Comparison of ENCODE assay signal across 17 cellular contexts in genomic region chr16:72845322-72846020, GRCh38.
DNase-seq lines count a peak whose midpoint lies in the region; ATAC-seq and TF ChIP-seq lines count a peak whose summit lies in the region.
"Had no signal": no experiment of that assay in that cellular context is flagged by ENCODE, and none has a peak within 500 bp of the region (broad histone marks: within the 10 kb centered on the region; RNA-seq: fewer than 3 reads in every experiment).

No MANE protein-coding gene starts in this region.

- H3K36me3 ChIP-seq in ascending aorta = no peaks in the 10 kb centered on the region
- H3K36me3 ChIP-seq: BE2C, MG63 had no signal

- H3K27me3 Mint-ChIP-seq in natural killer cell treated with Interleukin-12 subunit alpha and Interleukin-12 subunit beta and Interleukin-15 and Interleukin-18, amount 100 ng/mL, for 72 hours = peaks cover 9 to 19% of the 10 kb centered on the region in 2 donors
- H3K27me3 Mint-ChIP-seq in natural killer cell (ENCODE audit: low read depth in 2 of 2) = peaks cover 10 to 21% of the 10 kb centered on the region in 2 donors
- no peaks in the 10 kb centered on the region for H3K27me3 Mint-ChIP-seq in osteocyte (ENCODE audit: unreplicated experiment)

- no peaks in the 10 kb centered on the region for H3K27me3 ChIP-seq in ascending aorta
- H3K27me3 ChIP-seq: BE2C, MG63 had no signal

- no peak overlapping the region for H3K4me3 ChIP-seq in ascending aorta
- H3K4me3 ChIP-seq: MG63 had no signal

- intact Hi-C loops in natural killer cell (cut with micrococcal nuclease) (no loop called here), ascending aorta (cut with DNase I) (loop anchor here (2.0 to 10.0 kb wide), 3 partner anchors 61 to 247 kb away; no protein-coding TSS in a partner anchor)

- H3K9me3 ChIP-seq in ascending aorta = no peaks in the 10 kb centered on the region
- H3K9me3 ChIP-seq: BE2C, MG63 had no signal

- H3K4me1 Mint-ChIP-seq in natural killer cell treated with Interleukin-12 subunit alpha and Interleukin-12 subunit beta and Interleukin-15 and Interleukin-18, amount 100 ng/mL, for 72 hours (ENCODE audit: low read depth in 2 of 2) = peaks cover 29% of the 10 kb centered on the region in 2 donors
- peaks cover 30 to 41% of the 10 kb centered on the region in 2 donors for H3K4me1 Mint-ChIP-seq in natural killer cell
- H3K4me1 Mint-ChIP-seq in osteocyte (ENCODE audit: unreplicated experiment) = peaks cover 82% of the 10 kb centered on the region

- DNase-seq in natural killer cell treated with Interleukin-12 subunit alpha and Interleukin-12 subunit beta and Interleukin-15 and Interleukin-18, amount 100 ng/mL, for 72 hours (ENCODE audit: low spot score) = no peak
- no peak for DNase-seq in natural killer cell
- no peak for DNase-seq in ascending aorta (ENCODE audit: low spot score in 2 of 2)
- DNase-seq in osteocyte (ENCODE audit: extremely low spot score, unreplicated experiment) = no peak
- no peak for DNase-seq in Ammon's horn (ENCODE audit: low spot score)
- DNase-seq in SIG-M5 (lab: John Stamatoyannopoulos, UW) = no peak
- DNase-seq in mucosa of gallbladder (ENCODE audit: low spot score) = no peak
- DNase-seq: ACHN, BE2C, DMS 273 treated with DMSO at 0.1 percent for 48 hours, GOT3, KG1, MG63, NCI-H1105, NCI-H1694 treated with DMSO at 0.1 percent for 48 hours, NCI-H82, SHP77 treated with DMSO at 0.1 percent for 48 hours had no signal

- H3K4me3 Mint-ChIP-seq in natural killer cell treated with Interleukin-12 subunit alpha and Interleukin-12 subunit beta and Interleukin-15 and Interleukin-18, amount 100 ng/mL, for 72 hours = peak overlapping the region; percentile 27
- H3K4me3 Mint-ChIP-seq in natural killer cell (no peak overlapping the region), osteocyte (ENCODE audit: unreplicated experiment) (no peak overlapping the region)

- peak overlapping the region; percentile 96 to 98 for H3K27ac ChIP-seq in ascending aorta

- H3K4me1 ChIP-seq in ascending aorta = peaks cover 28 to 61% of the 10 kb centered on the region in 2 donors

- H3K9me3 Mint-ChIP-seq in natural killer cell treated with Interleukin-12 subunit alpha and Interleukin-12 subunit beta and Interleukin-15 and Interleukin-18, amount 100 ng/mL, for 72 hours = no peaks in the 10 kb centered on the region
- no peaks in the 10 kb centered on the region for H3K9me3 Mint-ChIP-seq in natural killer cell
- H3K9me3 Mint-ChIP-seq in osteocyte (ENCODE audit: unreplicated experiment) = no peaks in the 10 kb centered on the region

- no peak for ATAC-seq in natural killer cell treated with Interleukin-12 subunit alpha and Interleukin-12 subunit beta and Interleukin-15 and Interleukin-18, amount 100 ng/mL, for 72 hours
- no peak for ATAC-seq in natural killer cell

- no peak overlapping the region for H3K27ac Mint-ChIP-seq in natural killer cell treated with Interleukin-12 subunit alpha and Interleukin-12 subunit beta and Interleukin-15 and Interleukin-18, amount 100 ng/mL, for 72 hours
- H3K27ac Mint-ChIP-seq in natural killer cell (no peak overlapping the region), osteocyte (ENCODE audit: unreplicated experiment) (peak overlapping the region; percentile 80)

- H3K36me3 Mint-ChIP-seq in natural killer cell treated with Interleukin-12 subunit alpha and Interleukin-12 subunit beta and Interleukin-15 and Interleukin-18, amount 100 ng/mL, for 72 hours = no peaks in the 10 kb centered on the region
- H3K36me3 Mint-ChIP-seq in natural killer cell (no peaks in the 10 kb centered on the region), osteocyte (ENCODE audit: unreplicated experiment) (peaks cover 5% of the 10 kb centered on the region)

- TF ChIP-seq CTCF in natural killer cell (IDR thresholded peaks at IDR 0.05) = no peak
- TF ChIP-seq CTCF in ascending aorta (IDR thresholded peaks at IDR 0.05) = no peak
- TF ChIP-seq CTCF in osteocyte (IDR thresholded peaks at IDR 0.05) = no peak
